In genomic region chr14:92325835-92326234, GRCh38 we compare ENCODE assay signal across 24 cellular contexts. TPM values are rescaled to one million over a fixed set of nuclear protein-coding genes. Genes with fewer than 3 reads are reported as not detected.
DNase-seq lines count a peak whose midpoint lies in the region; ATAC-seq and TF ChIP-seq lines count a peak whose summit lies in the region.
"Had no signal": no experiment of that assay in that cellular context is flagged by ENCODE, and none has a peak within 500 bp of the region (broad histone marks: within the 10 kb centered on the region; RNA-seq: fewer than 3 reads in every experiment).

No MANE protein-coding gene starts in this region.

- BruUV-seq in Panc1 (replicated peaks; lab: Mats Ljungman, UMichigan) = no TSS peak

- in situ Hi-C loops in Panc1 (cut with HindIII; ENCODE audit: low pct_unique_long_range_greater_than_20kb, low sequenced_read_pairs) = no loop called here

- DNase-seq in ELR (ENCODE audit: low read depth) (peak; percentile 23), H7 (peak; percentile 50), Panc1 (ENCODE audit: low read depth, low spot score) (no peak), epithelial cell of esophagus (ENCODE audit: low read depth) (no peak), NCI-H2196 (lab: John Stamatoyannopoulos, UW; ENCODE audit: unreplicated experiment) (no peak), NCI-H1436 treated with DMSO at 0.1 percent for 48 hours (lab: John Stamatoyannopoulos, UW) (no peak)
- DNase-seq: activated B cell treated with CpG ODN at 0.5 μM for 24 hours; activated CD8-positive, alpha-beta T cell treated with anti-CD3 and anti-CD28 coated beads, Interleukin-2, amount 10 ng/mL, durations not matched to agents 7 days and 5 days; activated naive CD8-positive, alpha-beta T cell treated with anti-CD3 and anti-CD28 coated beads, Interleukin-2, amount 50 U/mL, for 24 hours; GOT3; heart left ventricle; left ventricle myocardium superior; mucosa of descending colon; NCI-H1092; NCI-H2107; retina; tibial artery had no signal

- TF ChIP-seq CTCF in Panc1 (IDR thresholded peaks at IDR 0.05) (0 out of 2 replicates have a peak, but pooled peaks have one; percentile 21), epithelial cell of esophagus (IDR thresholded peaks at IDR 0.05; ENCODE audit: insufficient read depth, low read depth, low read length, missing control alignments) (peak; percentile 21)

- no peaks in the 10 kb centered on the region for H3K9me3 ChIP-seq in Panc1 (ENCODE audit: control insufficient read depth, insufficient read depth, low read depth, low read length)
- H3K9me3 ChIP-seq: heart left ventricle, mucosa of descending colon, tibial artery had no signal

- no peak overlapping the region for H3K27ac ChIP-seq in Panc1 (ENCODE audit: low read length)
- H3K27ac ChIP-seq: BLaER1 treated with 17β-estradiol and CSF1 and Interleukin-3, amounts not matched to agents 10 nM and 100 nM; cardiac muscle cell; heart left ventricle; HL-60; tibial artery had no signal

- H3K27me3 ChIP-seq in H7 (ENCODE audit: control insufficient read depth, insufficient read depth, low read length) (peaks cover 57% of the 10 kb centered on the region), Panc1 (ENCODE audit: control insufficient read depth, insufficient read depth, low read length) (peaks cover 3% of the 10 kb centered on the region; the same call in 1 of the 2 replicates)

- intact Hi-C loops in Panc1 (cut with micrococcal nuclease; ENCODE audit: unreplicated experiment) = no loop called here

- no peak for ATAC-seq in Panc1
- no peak for ATAC-seq in GM19351 (IDR thresholded peaks at IDR 0.05; ENCODE audit: unreplicated experiment)
- no peak for ATAC-seq in HG03521 (IDR thresholded peaks at IDR 0.05; ENCODE audit: unreplicated experiment)
- ATAC-seq: activated CD8-positive, alpha-beta T cell treated with anti-CD3 and anti-CD28 coated beads, Interleukin-2, amount 10 ng/mL, durations not matched to agents 7 days and 5 days; activated naive CD8-positive, alpha-beta T cell treated with anti-CD3 and anti-CD28 coated beads, Interleukin-2, amount 50 U/mL, for 24 hours; heart left ventricle; left ventricle myocardium superior; mucosa of descending colon; Right ventricle myocardium inferior; stimulated activated effector memory CD8-positive, alpha-beta T cell treated with anti-CD3 and anti-CD28 coated beads, Interleukin-12 subunit alpha, Interleukin-12 subunit beta, amount 100 ng/mL, for 72 hours had no signal

- no peaks in the 10 kb centered on the region for H3K4me1 ChIP-seq in Panc1 (ENCODE audit: control insufficient read depth, insufficient read depth, low read length)

- CTCF ChIA-PET in Panc1 (lab: Charles Lee) = no interaction called here

- POLR2A ChIA-PET in Panc1 (lab: Charles Lee) = no interaction called here

- H3K4me3 ChIP-seq in H7 (ENCODE audit: insufficient read depth, low read depth, low read length) (no peak overlapping the region), Panc1 (ENCODE audit: low read depth in 2 of 2, low read length in 2 of 2) (no peak overlapping the region), epithelial cell of esophagus (ENCODE audit: low read length) (no peak overlapping the region)
- H3K4me3 ChIP-seq: BLaER1 treated with 17β-estradiol and CSF1 and Interleukin-3, amounts not matched to agents 10 nM and 100 nM; cardiac muscle cell; heart left ventricle; mucosa of descending colon; tibial artery had no signal

- H3K36me3 ChIP-seq in H7 (replicated peaks; ENCODE audit: control insufficient read depth, insufficient read depth, low read length) (no peaks in the 10 kb centered on the region), Panc1 (ENCODE audit: control insufficient read depth, insufficient read depth, low read length) (no peaks in the 10 kb centered on the region)
- H3K36me3 ChIP-seq: BLaER1 treated with 17β-estradiol and CSF1 and Interleukin-3, amounts not matched to agents 10 nM and 100 nM; cardiac muscle cell; heart left ventricle; tibial artery had no signal

RNA-seq across cellular contexts. Expression of gene SLC24A4, which starts 2.9 kb away (rescaled TPM):
- under 0.01 TPM in 1 of 2 replicates, not detected in the other for total RNA-seq in H7 (2014; rRNA removed; shearing (Covaris generic))
- total RNA-seq in Panc1 (2021; ENCODE audit: unreplicated experiment) = not detected
- polyA plus RNA-seq in Panc1 (2012; ENCODE audit: insufficient read length) = not detected

Comparison
In these comparisons a context has a peak if more than half of its experiments do, and no peak if none do; other contexts are left out.
1. DNase-seq: peak in ELR (single experiment) and H7 (single experiment); none in Panc1 (single experiment), epithelial cell of esophagus (single experiment), NCI-H2196 (single experiment) and NCI-H1436 treated with DMSO at 0.1 percent for 48 hours (single experiment).